In genomic region chr5:126410623-126411022, GRCh38 we compare ENCODE assay signal across 21 cellular contexts. TPM values are rescaled to one million over a fixed set of nuclear protein-coding genes. Genes with fewer than 3 reads are reported as not detected.
DNase-seq lines count a peak whose midpoint lies in the region; ATAC-seq and TF ChIP-seq lines count a peak whose summit lies in the region.
"Had no signal": no experiment of that assay in that cellular context is flagged by ENCODE, and none has a peak within 500 bp of the region (broad histone marks: within the 10 kb centered on the region; RNA-seq: fewer than 3 reads in every experiment).

No MANE protein-coding gene starts in this region.

- no peak overlapping the region for H3K4me3 Mint-ChIP-seq in Calu3 (ENCODE audit: low read depth, unreplicated experiment)
- H3K4me3 Mint-ChIP-seq: CD4-positive, CD25-positive, alpha-beta regulatory T cell; CD8-positive, alpha-beta memory T cell had no signal

- H3K9me3 ChIP-seq in SJCRH30 (replicated peaks), result no peaks in the 10 kb centered on the region; the same call in 1 of the 2 replicates
- H3K9me3 ChIP-seq in upper lobe of right lung, result no peaks in the 10 kb centered on the region
- H3K9me3 ChIP-seq: BE2C, HAP-1 had no signal

- H3K27me3 Mint-ChIP-seq in Calu3 (ENCODE audit: unreplicated experiment), result no peaks in the 10 kb centered on the region

- BruUV-seq in Calu3 (replicated peaks; lab: Mats Ljungman, UMichigan), result no TSS peak

- H3K4me1 ChIP-seq in SJCRH30 (no peaks in the 10 kb centered on the region; the same call in 1 of the 2 replicates), upper lobe of right lung (peaks cover 11% of the 10 kb centered on the region)
- H3K4me1 ChIP-seq: BE2C, HAP-1 had no signal

- H3K27ac Mint-ChIP-seq in Calu3 (ENCODE audit: unreplicated experiment), result no peak overlapping the region
- H3K27ac Mint-ChIP-seq: CD8-positive, alpha-beta memory T cell had no signal

- H3K4me1 Mint-ChIP-seq in Calu3 (ENCODE audit: low read depth, unreplicated experiment), result peaks cover 15% of the 10 kb centered on the region
- H3K4me1 Mint-ChIP-seq: CD4-positive, CD25-positive, alpha-beta regulatory T cell; CD8-positive, alpha-beta memory T cell had no signal

- H3K4me3 ChIP-seq in SJCRH30 (no peak overlapping the region), upper lobe of right lung (no peak overlapping the region)
- H3K4me3 ChIP-seq: GM23248, HAP-1 had no signal

- ATAC-seq in GM19395 (IDR thresholded peaks at IDR 0.05; ENCODE audit: unreplicated experiment) (peak; percentile 54), upper lobe of right lung (no peak), HG03378 (IDR thresholded peaks at IDR 0.05; ENCODE audit: unreplicated experiment) (no peak)

- H3K36me3 Mint-ChIP-seq in Calu3 (ENCODE audit: insufficient read depth, unreplicated experiment), result no peaks in the 10 kb centered on the region
- H3K36me3 Mint-ChIP-seq: CD4-positive, CD25-positive, alpha-beta regulatory T cell had no signal

- no peaks in the 10 kb centered on the region for H3K27me3 ChIP-seq in SJCRH30
- H3K27me3 ChIP-seq in upper lobe of right lung, result no peaks in the 10 kb centered on the region

- H3K27ac ChIP-seq in SJCRH30 (peak overlapping the region; percentile 20; the same call in 1 of the 2 replicates), upper lobe of right lung (no peak overlapping the region)
- H3K27ac ChIP-seq: GM23248, HL-60, KMS-11 had no signal

- DNase-seq in EH (ENCODE audit: low read depth) (peak; percentile 18), SJCRH30 (no peak), fibroblast of gingiva (ENCODE audit: low read depth) (peak; percentile 23), Calu3 (no peak), upper lobe of right lung (no peak), AG08396 (ENCODE audit: low spot score) (no peak)
- DNase-seq: 8988T; BE2C; C1 segment of cervical spinal cord; CD4-positive, CD25-positive, alpha-beta regulatory T cell; CD8-positive, alpha-beta memory T cell; COR-L47; DMS153; DMS79; GF-D8; GM23248 had no signal

- intact Hi-C loops in Calu3 (cut with micrococcal nuclease; ENCODE audit: unreplicated experiment), result no loop called here
- intact Hi-C loops in upper lobe of right lung (cut with DNase I), result no loop called here

- no peaks in the 10 kb centered on the region for H3K9me3 Mint-ChIP-seq in Calu3 (ENCODE audit: low read depth, unreplicated experiment)

- no peak for TF ChIP-seq CTCF in Calu3 (IDR thresholded peaks at IDR 0.05; ENCODE audit: unreplicated experiment)
- TF ChIP-seq CTCF in upper lobe of right lung (IDR thresholded peaks at IDR 0.05), result no peak

- H3K36me3 ChIP-seq in SJCRH30, result no peaks in the 10 kb centered on the region
- H3K36me3 ChIP-seq in upper lobe of right lung, result no peaks in the 10 kb centered on the region
- H3K36me3 ChIP-seq: BE2C, HAP-1 had no signal

- CTCF ChIA-PET in Calu3 (lab: Charles Lee), result no interaction called here

RNA-seq across cellular contexts. Expression of gene GRAMD2B, which starts 12.6 kb away (rescaled TPM):
- total RNA-seq in SJCRH30 (2014; rRNA removed; shearing (Covaris generic)), result 12.1 and 14.3 TPM in 2 replicates
- total RNA-seq in Calu3 (2022) (23.0 and 23.3 TPM in 2 replicates), upper lobe of right lung (17.0 TPM)

Comparison
In these comparisons a context has a peak if more than half of its experiments do, and no peak if none do; other contexts are left out.
1. DNase-seq: peak in EH (single experiment) and fibroblast of gingiva (single experiment); none in SJCRH30 (0 of 2), Calu3 (single experiment), upper lobe of right lung (single experiment) and AG08396 (single experiment).